ENCODE assay signal across 1 cellular context in genomic region chr10:102713814-102714620, GRCh38.
A peak's percentile ranks its signal among the peaks of the same experiment; 100 is the strongest.
TF ChIP-seq lines count a peak whose summit lies in the region.

ARL3 (minus strand) TSS chr10:102714397; CDS start chr10:102714275, 122 bp downstream.

TF ChIP-seq in HepG2, 621 proteins besides CTCF, POLR2A, EP300 and RAD21 (continued from another document and continues in another):
- TF ChIP-seq ZBED4 (CRISPR knock-in tag; IDR thresholded peaks at IDR 0.05; ENCODE audit: borderline replicate concordance) (no peak; the same call in 1 of the 2 replicates), ZNF350 (CRISPR knock-in tag; IDR thresholded peaks at IDR 0.05; ENCODE audit: borderline replicate concordance, low read depth) (peak; percentile 80; the same call in 1 of the 2 replicates), ZNF883 (CRISPR knock-in tag; IDR thresholded peaks at IDR 0.05; ENCODE audit: not compliant biosample characterization) (no peak), ZNF773 (CRISPR knock-in tag; IDR thresholded peaks at IDR 0.05; ENCODE audit: borderline replicate concordance) (no peak), ATF5 (CRISPR knock-in tag; IDR thresholded peaks at IDR 0.05; ENCODE audit: low read depth) (no peak), ZNF746 (CRISPR knock-in tag; IDR thresholded peaks at IDR 0.05) (peak; percentile 59; the same call in 1 of the 2 replicates), AKNA (CRISPR knock-in tag; IDR thresholded peaks at IDR 0.05; ENCODE audit: borderline replicate concordance) (no peak), ZNF124 (CRISPR knock-in tag; IDR thresholded peaks at IDR 0.05) (no peak), E2F1 (CRISPR knock-in tag; IDR thresholded peaks at IDR 0.05) (peak; percentile 73), ZXDC (CRISPR knock-in tag; IDR thresholded peaks at IDR 0.05) (0 out of 2 replicates have a peak, but pooled peaks have one; percentile 42), TFAP4 (IDR thresholded peaks at IDR 0.05; ENCODE audit: borderline replicate concordance, low read depth) (peak; percentile 90), ZNF414 (CRISPR knock-in tag; IDR thresholded peaks at IDR 0.05) (no peak), WIZ (CRISPR knock-in tag; IDR thresholded peaks at IDR 0.05) (0 out of 2 replicates have a peak, but pooled peaks have one; percentile 20), FLYWCH1 (CRISPR knock-in tag; IDR thresholded peaks at IDR 0.05) (no peak), ZNF784 (CRISPR knock-in tag; IDR thresholded peaks at IDR 0.05; ENCODE audit: borderline replicate concordance) (0 out of 2 replicates have a peak, but pooled peaks have one; percentile 25), RFX3 (CRISPR knock-in tag; IDR thresholded peaks at IDR 0.05) (peak; percentile 90), ZBTB46 (CRISPR knock-in tag; IDR thresholded peaks at IDR 0.05; ENCODE audit: borderline replicate concordance) (no peak; the same call in 1 of the 2 replicates), TSC22D2 (CRISPR knock-in tag; IDR thresholded peaks at IDR 0.05; ENCODE audit: borderline replicate concordance) (0 out of 2 replicates have a peak, but pooled peaks have one; percentile 1), JDP2 (CRISPR knock-in tag; IDR thresholded peaks at IDR 0.05; ENCODE audit: borderline replicate concordance) (no peak), MBNL3 (CRISPR knock-in tag; conservative IDR thresholded peaks at IDR 0.05) (no peak), RBFOX2 (IDR thresholded peaks at IDR 0.05; ENCODE audit: low read depth, low read length) (peak; percentile 12; the same call in 1 of the 2 replicates), ZNF629 (CRISPR knock-in tag; conservative IDR thresholded peaks at IDR 0.05) (no peak), ZNF333 (CRISPR knock-in tag; IDR thresholded peaks at IDR 0.05; ENCODE audit: borderline replicate concordance) (0 out of 2 replicates have a peak, but pooled peaks have one; percentile 42), IRF9 (CRISPR knock-in tag; IDR thresholded peaks at IDR 0.05; ENCODE audit: borderline replicate concordance) (no peak; the same call in 1 of the 2 replicates), DMTF1 (CRISPR knock-in tag; IDR thresholded peaks at IDR 0.05) (no peak), KDM1A (CRISPR knock-in tag; IDR thresholded peaks at IDR 0.05) (no peak), BRF2 (CRISPR knock-in tag; IDR thresholded peaks at IDR 0.05) (0 out of 2 replicates have a peak, but pooled peaks have one; percentile 14), CENPBD1 (CRISPR knock-in tag; IDR thresholded peaks at IDR 0.05; ENCODE audit: borderline replicate concordance, low read depth) (no peak)
